22 cellular contexts compared by ENCODE assay signal in the genomic region with DNA sequence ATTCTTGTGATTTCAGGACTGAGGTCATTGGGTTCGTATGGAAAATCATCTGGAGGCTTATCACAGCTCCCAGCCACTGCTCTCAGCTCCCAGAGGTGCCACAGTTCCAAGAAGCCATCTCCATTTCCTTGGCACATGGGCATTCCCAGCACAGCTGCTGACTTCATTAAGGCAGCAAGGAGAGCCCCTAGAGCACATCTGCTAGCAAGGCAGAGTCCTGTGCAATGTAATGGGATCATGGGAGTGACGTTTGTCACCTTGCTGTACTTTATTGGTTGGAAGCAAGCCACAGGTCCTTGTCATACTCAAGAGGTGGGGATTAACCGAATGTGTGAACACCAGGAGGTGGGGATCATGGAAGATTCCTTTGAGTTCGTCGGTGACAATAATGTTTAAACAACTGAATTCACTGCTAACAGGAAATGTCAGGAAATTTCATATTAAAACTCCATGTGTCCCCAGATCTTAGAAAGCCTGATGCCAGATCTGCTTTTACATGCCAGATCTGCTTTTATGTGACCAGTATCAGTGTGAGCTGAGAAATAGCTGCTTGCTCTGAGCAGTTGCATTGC.
DNase-seq lines count a peak whose midpoint lies in the region; ATAC-seq and TF ChIP-seq lines count a peak whose summit lies in the region.
"Had no signal": no experiment of that assay in that cellular context is flagged by ENCODE, and none has a peak within 500 bp of the region (broad histone marks: within the 10 kb centered on the region; RNA-seq: fewer than 3 reads in every experiment).

No MANE protein-coding gene starts in this region.

- H3K9me3 Mint-ChIP-seq in endothelial cell (ENCODE audit: unreplicated experiment): no peaks in the 10 kb centered on the region

- no peak overlapping the region for H3K23ac ChIP-seq in mesendoderm (ENCODE audit: low read length)

- H3F3A ChIP-seq in SK-N-SH (replicated peaks; ENCODE audit: insufficient read depth): no peaks in the 10 kb centered on the region

- DNase-seq in NCI-H2171 (lab: John Stamatoyannopoulos, UW): peak; percentile 11
- peak; percentile 29 for DNase-seq in NCI-H2171 treated with DMSO at 0.1 percent for 48 hours (lab: John Stamatoyannopoulos, UW)
- no peak for DNase-seq in SK-N-SH
- DNase-seq in mesendoderm: peak; percentile 37
- DNase-seq in endothelial cell (ENCODE audit: low spot score): no peak
- DNase-seq in SK-N-DZ (ENCODE audit: low spot score): no peak
- DNase-seq: ACHN; BE2C; C1 segment of cervical spinal cord; CD4-positive, CD25-positive, alpha-beta regulatory T cell; CD8-positive, alpha-beta memory T cell; COR-L47; DMS153; DND-41; EL; GOT3; H7; HFFc6 had no signal

- H3K27me3 ChIP-seq in SK-N-SH (ENCODE audit: insufficient read depth) (no peaks in the 10 kb centered on the region), mesendoderm (ENCODE audit: insufficient read depth, low read length, poor library complexity) (no peaks in the 10 kb centered on the region)
- H3K27me3 ChIP-seq: BE2C had no signal

- no peak for ATAC-seq in GM21737 (IDR thresholded peaks at IDR 0.05; ENCODE audit: unreplicated experiment)
- ATAC-seq: GM12878, HCT116 had no signal

- no peak overlapping the region for H2AK5ac ChIP-seq in mesendoderm (ENCODE audit: low read length)

- TF ChIP-seq RAD21 in SK-N-SH (IDR thresholded peaks at IDR 0.05; ENCODE audit: low read length): no peak

- no peak overlapping the region for H3K4me3 ChIP-seq in SK-N-SH (ENCODE audit: low read depth in 2 of 2, low read length in 1 of 2)
- H3K4me3 ChIP-seq in mesendoderm (ENCODE audit: low read length): no peak overlapping the region
- H3K4me3 ChIP-seq: GM12878 had no signal

- H3K27ac ChIP-seq in SK-N-SH (ENCODE audit: low read depth in 2 of 2, low read length in 1 of 2) (peak overlapping the region in 1 of 2 experiments; percentile 90; a peak in 2 of 4 replicates), mesendoderm (ENCODE audit: low read depth, low read length) (no peak overlapping the region)
- H3K27ac ChIP-seq: HL-60 had no signal

- H3K9me3 ChIP-seq in SK-N-SH: no peaks in the 10 kb centered on the region
- H3K9me3 ChIP-seq: BE2C had no signal

- no peaks in the 10 kb centered on the region for H3K79me1 ChIP-seq in mesendoderm (ENCODE audit: low read length)

- H3K9me2 ChIP-seq in SK-N-SH: no peaks in the 10 kb centered on the region

- H3K4me2 ChIP-seq in SK-N-SH (no peak overlapping the region), mesendoderm (ENCODE audit: low read length) (no peak overlapping the region)

- H3K36me3 Mint-ChIP-seq in endothelial cell (ENCODE audit: low read depth, unreplicated experiment): no peaks in the 10 kb centered on the region
- H3K36me3 Mint-ChIP-seq: CD4-positive, CD25-positive, alpha-beta regulatory T cell; CD8-positive, alpha-beta memory T cell had no signal

- no peak overlapping the region for H4K5ac ChIP-seq in mesendoderm (ENCODE audit: low read length)

- H3K9ac ChIP-seq in SK-N-SH: no peak overlapping the region
- no peak overlapping the region for H3K9ac ChIP-seq in mesendoderm (ENCODE audit: low read length)

- H3K18ac ChIP-seq in mesendoderm (ENCODE audit: low read length): no peak overlapping the region

- POLR2A ChIA-PET in SK-N-SH (lab: Yijun Ruan, JAX): no interaction called here

- H3K4me1 ChIP-seq in SK-N-SH (ENCODE audit: control insufficient read depth in 1 of 2, insufficient read depth in 2 of 2, low read depth in 1 of 2, low read length in 1 of 2) (peaks cover 0 to 38% of the 10 kb centered on the region in 2 experiments; a peak in 2 of 4 replicates), mesendoderm (ENCODE audit: control insufficient read depth, low read depth, low read length) (peaks cover 2% of the 10 kb centered on the region)

- H3K4ac ChIP-seq in mesendoderm (ENCODE audit: low read depth, low read length): no peak overlapping the region

- no peaks in the 10 kb centered on the region for H4K20me1 ChIP-seq in SK-N-SH (ENCODE audit: insufficient read depth)

- no peak overlapping the region for H3K56ac ChIP-seq in mesendoderm (ENCODE audit: low read length)

- peaks cover 1% of the 10 kb centered on the region for H3K27me3 Mint-ChIP-seq in endothelial cell (ENCODE audit: unreplicated experiment)
- H3K27me3 Mint-ChIP-seq: CD4-positive, CD25-positive, alpha-beta regulatory T cell; CD8-positive, alpha-beta memory T cell had no signal

- H2BK5ac ChIP-seq in mesendoderm (ENCODE audit: low read length): no peak overlapping the region

- H3K27ac Mint-ChIP-seq in endothelial cell (ENCODE audit: unreplicated experiment): no peak overlapping the region
- H3K27ac Mint-ChIP-seq: CD4-positive, CD25-positive, alpha-beta regulatory T cell; CD8-positive, alpha-beta memory T cell; HFFc6 had no signal

- H3K79me2 ChIP-seq in SK-N-SH (ENCODE audit: insufficient read depth) (no peaks in the 10 kb centered on the region), mesendoderm (ENCODE audit: control insufficient read depth, insufficient read depth, low read length) (no peaks in the 10 kb centered on the region)

- CTCF ChIA-PET in SK-N-SH (lab: Yijun Ruan, JAX): no interaction called here

- H3K4me1 Mint-ChIP-seq in endothelial cell (ENCODE audit: unreplicated experiment): no peaks in the 10 kb centered on the region
- H3K4me1 Mint-ChIP-seq: CD4-positive, CD25-positive, alpha-beta regulatory T cell; CD8-positive, alpha-beta memory T cell had no signal

- H3K36me3 ChIP-seq in SK-N-SH (replicated peaks in 1 of 2; ENCODE audit: control insufficient read depth in 1 of 2, insufficient read depth in 2 of 2, low read length in 1 of 2): no peaks in the 10 kb centered on the region
- H3K36me3 ChIP-seq in mesendoderm (ENCODE audit: control insufficient read depth, insufficient read depth, low read length): no peaks in the 10 kb centered on the region
- H3K36me3 ChIP-seq: BE2C had no signal

- no peak for TF ChIP-seq CTCF in SK-N-SH (IDR thresholded peaks at IDR 0.05)
- no peak for TF ChIP-seq CTCF in endothelial cell (IDR thresholded peaks at IDR 0.05; ENCODE audit: unreplicated experiment)

- H2BK120ac ChIP-seq in mesendoderm (ENCODE audit: low read depth, low read length): no peak overlapping the region

- H2BK15ac ChIP-seq in mesendoderm (replicated peaks; ENCODE audit: low read depth): no peak overlapping the region

- TF ChIP-seq EP300 in SK-N-SH (IDR thresholded peaks at IDR 0.05; ENCODE audit: borderline replicate concordance in 1 of 2, low read depth in 1 of 2, low read length in 1 of 2): peak in 1 of 2 experiments; percentile 64; a peak in 1 of 4 replicates

- WGBS in SK-N-SH (ENCODE audit: low lambda C conversion rate): 28% methylated on average over 5 of the region's 5 CpGs
- no CpG with 5 or more reads among the region's 5 CpGs for WGBS in mesendoderm (ENCODE audit: extremely low coverage, insufficient coverage, low lambda C conversion rate)

- H2AFZ ChIP-seq in SK-N-SH (ENCODE audit: low read depth): no peak overlapping the region

- no peak overlapping the region for H4K8ac ChIP-seq in mesendoderm (ENCODE audit: low read depth, low read length)

- H3K4me3 Mint-ChIP-seq in endothelial cell (ENCODE audit: unreplicated experiment): no peak overlapping the region
- H3K4me3 Mint-ChIP-seq: CD4-positive, CD25-positive, alpha-beta regulatory T cell; CD8-positive, alpha-beta memory T cell; HFFc6 had no signal

TF ChIP-seq in SK-N-SH, 30 proteins besides CTCF, POLR2A, EP300 and RAD21:
- TF ChIP-seq SMC3 (IDR thresholded peaks at IDR 0.05; ENCODE audit: low read depth, low read length) (no peak), RXRA (IDR thresholded peaks at IDR 0.05; ENCODE audit: borderline replicate concordance, low read depth) (no peak), GATA2 (CRISPR knock-in tag; IDR thresholded peaks at IDR 0.05) (0 out of 2 replicates have a peak, but pooled peaks have one; percentile 10), RFX5 (IDR thresholded peaks at IDR 0.05; ENCODE audit: low read length) (no peak), FOSL2 (IDR thresholded peaks at IDR 0.05; ENCODE audit: borderline replicate concordance, low read depth) (no peak)

Comparison
In these comparisons a context has a peak if more than half of its experiments do, and no peak if none do; other contexts are left out.
1. DNase-seq: peak in NCI-H2171 (single experiment), NCI-H2171 treated with DMSO at 0.1 percent for 48 hours (single experiment) and mesendoderm (single experiment); none in SK-N-SH (single experiment), endothelial cell (single experiment) and SK-N-DZ (single experiment).